ENCODE assay signal across 7 cellular contexts in genomic region chr1:53326598-53327182, GRCh38. TPM values are rescaled to one million over a fixed set of nuclear protein-coding genes. Genes with fewer than 3 reads are reported as not detected.
DNase-seq lines count a peak whose midpoint lies in the region; ATAC-seq and TF ChIP-seq lines count a peak whose summit lies in the region.

No MANE protein-coding gene starts in this region.

- H3K9me3 ChIP-seq in mononuclear cell (ENCODE audit: low read depth, low read length) (no peaks in the 10 kb centered on the region), vagina (no peaks in the 10 kb centered on the region)

- TF ChIP-seq CTCF in vagina (IDR thresholded peaks at IDR 0.05): no peak

- peak overlapping the region; percentile 90 for H3K27ac Mint-ChIP-seq in dendritic cell treated with granulocyte-macrophage colony-stimulating factor and Interleukin-4, amounts not matched to agents 40 ng/mL and 50 ng/mL, for 4 days

- H3K9me3 Mint-ChIP-seq in dendritic cell treated with granulocyte-macrophage colony-stimulating factor and Interleukin-4, amounts not matched to agents 40 ng/mL and 50 ng/mL, for 4 days: no peaks in the 10 kb centered on the region

- no peaks in the 10 kb centered on the region for H3K36me3 ChIP-seq in vagina

- peaks cover 42% of the 10 kb centered on the region for H3K36me3 Mint-ChIP-seq in dendritic cell treated with granulocyte-macrophage colony-stimulating factor and Interleukin-4, amounts not matched to agents 40 ng/mL and 50 ng/mL, for 4 days (ENCODE audit: low read depth)

- TF ChIP-seq POLR2A in vagina (IDR thresholded peaks at IDR 0.05): no peak

- peaks cover 57% of the 10 kb centered on the region for H3K4me1 Mint-ChIP-seq in dendritic cell treated with granulocyte-macrophage colony-stimulating factor and Interleukin-4, amounts not matched to agents 40 ng/mL and 50 ng/mL, for 4 days (ENCODE audit: low read depth)

- H3K4me3 Mint-ChIP-seq in dendritic cell treated with granulocyte-macrophage colony-stimulating factor and Interleukin-4, amounts not matched to agents 40 ng/mL and 50 ng/mL, for 4 days: peak overlapping the region; percentile 91

- H3K27me3 ChIP-seq in mononuclear cell (ENCODE audit: insufficient read depth, low read length) (no peaks in the 10 kb centered on the region), vagina (no peaks in the 10 kb centered on the region)

- intact Hi-C loops in dendritic cell treated with granulocyte-macrophage colony-stimulating factor and Interleukin-4, amounts not matched to agents 40 ng/mL and 50 ng/mL, for 4 days (cut with micrococcal nuclease): loop anchor here (1.0 to 2.0 kb wide), 2 partner anchors 40 to 64 kb away; no protein-coding TSS in a partner anchor
- intact Hi-C loops in vagina (cut with DNase I): no loop called here

- peak overlapping the region; percentile 59 for H3K4me3 ChIP-seq in mononuclear cell (ENCODE audit: low read length)
- peak overlapping the region; percentile 46 to 75 for H3K4me3 ChIP-seq in vagina

- H3K4me1 ChIP-seq in mononuclear cell (ENCODE audit: insufficient read depth, low read length) (peaks cover 29% of the 10 kb centered on the region), vagina (peaks cover 29% of the 10 kb centered on the region)

- H3K27ac ChIP-seq in vagina: no peak overlapping the region

- no peaks in the 10 kb centered on the region for H3K27me3 Mint-ChIP-seq in dendritic cell treated with granulocyte-macrophage colony-stimulating factor and Interleukin-4, amounts not matched to agents 40 ng/mL and 50 ng/mL, for 4 days

- peak; percentile 69 for DNase-seq in GF-D8 (lab: John Stamatoyannopoulos, UW)
- peak; percentile 32 for DNase-seq in SKM-1 treated with dmso at 0.1 percent for 144 hours (lab: John Stamatoyannopoulos, UW; ENCODE audit: unreplicated experiment)
- DNase-seq in vagina (ENCODE audit: extremely low spot score in 2 of 2): no peak

- ATAC-seq in GM19455 (IDR thresholded peaks at IDR 0.05; ENCODE audit: unreplicated experiment) (peak; percentile 30), HG03442 (IDR thresholded peaks at IDR 0.05; ENCODE audit: unreplicated experiment) (peak; percentile 22)

RNA-seq across cellular contexts. Expression of gene LRP8, which starts 1.2 kb away (rescaled TPM):
- total RNA-seq in mononuclear cell: 10.0 TPM
- 21.1 TPM for total RNA-seq in vagina

Comparison
In these comparisons a context has a peak if more than half of its experiments do, and no peak if none do; other contexts are left out.
1. DNase-seq: peak in GF-D8 (single experiment) and SKM-1 treated with dmso at 0.1 percent for 144 hours (single experiment); none in vagina (0 of 2).